25 cellular contexts compared by ENCODE assay signal in the genomic region with DNA sequence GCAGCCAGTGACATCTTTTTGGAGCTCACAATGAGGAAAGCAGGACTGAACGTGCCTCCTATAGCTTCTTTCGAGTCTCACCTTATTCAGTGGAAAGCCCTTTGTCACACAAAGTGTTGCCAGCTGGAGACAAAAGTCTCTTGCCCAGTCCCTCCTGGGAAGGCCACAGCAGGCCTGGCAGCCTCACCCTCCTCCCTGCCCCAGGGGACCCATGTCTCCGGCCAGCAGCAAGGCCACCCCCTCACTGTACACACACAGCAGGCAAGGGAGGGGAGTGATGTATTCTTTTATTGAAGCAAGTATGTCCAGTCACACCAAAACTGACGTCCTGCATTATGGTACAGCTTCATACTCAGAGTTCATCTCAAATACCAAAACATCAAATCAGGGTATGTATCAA. TPM values are rescaled to one million over a fixed set of nuclear protein-coding genes. Genes with fewer than 3 reads are reported as not detected.
DNase-seq lines count a peak whose midpoint lies in the region; ATAC-seq and TF ChIP-seq lines count a peak whose summit lies in the region.
"Had no signal": no experiment of that assay in that cellular context is flagged by ENCODE, and none has a peak within 500 bp of the region (broad histone marks: within the 10 kb centered on the region; RNA-seq: fewer than 3 reads in every experiment).

No MANE protein-coding gene starts in this region.

- H3K4me1 Mint-ChIP-seq in GM23338 (peaks cover 5% of the 10 kb centered on the region; the same call in 2 of the 3 replicates), osteocyte (ENCODE audit: unreplicated experiment) (peaks cover 10% of the 10 kb centered on the region)
- peaks cover 0 to 4% of the 10 kb centered on the region in 2 donors for H3K4me1 Mint-ChIP-seq in effector memory CD8-positive, alpha-beta T cell (ENCODE audit: low read depth in 2 of 2)

- H3K36me3 ChIP-seq in SK-N-SH (replicated peaks in 1 of 2; ENCODE audit: control insufficient read depth in 1 of 2, insufficient read depth in 2 of 2, low read length in 1 of 2): peaks cover 0 to 4% of the 10 kb centered on the region in 2 experiments
- H3K36me3 ChIP-seq in GM23338 (ENCODE audit: insufficient read depth): no peaks in the 10 kb centered on the region; the same call in 1 of the 2 replicates
- no peaks in the 10 kb centered on the region for H3K36me3 ChIP-seq in prostate gland
- peaks cover 0 to 12% (median 3%) of the 10 kb centered on the region in 4 donors for H3K36me3 ChIP-seq in stomach
- H3K36me3 ChIP-seq: MG63 had no signal

- 84% methylated on average over 4 of the region's 4 CpGs for WGBS in SK-N-SH (ENCODE audit: low lambda C conversion rate)
- WGBS in prostate gland: 45% methylated on average over 4 of the region's 4 CpGs
- 51 to 74% (median 56%) methylated on average over 3 to 4 of the region's 4 CpGs for WGBS in stomach, 5 donors

- H3K9me2 ChIP-seq in SK-N-SH (no peaks in the 10 kb centered on the region), GM23338 (ENCODE audit: insufficient read depth) (no peaks in the 10 kb centered on the region)

- TF ChIP-seq RAD21 in SK-N-SH (IDR thresholded peaks at IDR 0.05; ENCODE audit: low read length): no peak

- no peak overlapping the region for H3K4me2 ChIP-seq in SK-N-SH
- H3K4me2 ChIP-seq in GM23338: no peak overlapping the region

- peak; percentile 23 for DNase-seq in SK-N-SH
- DNase-seq in GM23338 (ENCODE audit: low spot score): no peak
- DNase-seq in effector memory CD8-positive, alpha-beta T cell: no peak
- no peak for DNase-seq in prostate gland (ENCODE audit: low spot score)
- DNase-seq in stomach: no peak
- DNase-seq in osteocyte (ENCODE audit: extremely low spot score, unreplicated experiment): no peak
- DNase-seq: activated CD8-positive, alpha-beta T cell treated with anti-CD3 and anti-CD28 coated beads, Interleukin-2, amount 10 ng/mL, durations not matched to agents 7 days and 5 days; activated naive CD4-positive, alpha-beta T cell treated with anti-CD3 and anti-CD28 coated beads for 36 hours; activated T-cell treated with anti-CD3 and anti-CD28 coated beads, Interleukin-2, amount 50 U/mL, for 48 hours; AML-193; amygdala; cortex of kidney; DMS153; HFFc6; mammary epithelial cell; MG63; NCI-H2081 treated with DMSO at 0.1 percent for 48 hours; nucleus accumbens; SHP77; spleen; stimulated activated CD4-positive, alpha-beta T cell treated with anti-CD3 and anti-CD28 coated beads, Interleukin-2, amount 100 ng/mL, for 48 hours; stimulated activated naive CD4-positive, alpha-beta T cell had no signal

- H3K27ac Mint-ChIP-seq in GM23338 (peak overlapping the region; percentile 75; the same call in 1 of the 2 replicates), osteocyte (ENCODE audit: unreplicated experiment) (no peak overlapping the region)
- peak overlapping the region; percentile 45 to 75 for H3K27ac Mint-ChIP-seq in effector memory CD8-positive, alpha-beta T cell
- H3K27ac Mint-ChIP-seq: activated naive CD4-positive, alpha-beta T cell treated with anti-CD3 and anti-CD28 coated beads for 36 hours; CD8-positive, alpha-beta T cell; HFFc6 had no signal

- H3K4me3 Mint-ChIP-seq in GM23338: no peak overlapping the region
- no peak overlapping the region for H3K4me3 Mint-ChIP-seq in effector memory CD8-positive, alpha-beta T cell
- no peak overlapping the region for H3K4me3 Mint-ChIP-seq in osteocyte (ENCODE audit: unreplicated experiment)
- H3K4me3 Mint-ChIP-seq: activated CD8-positive, alpha-beta T cell treated with anti-CD3 and anti-CD28 coated beads, Interleukin-2, amount 10 ng/mL, durations not matched to agents 7 days and 5 days; activated naive CD4-positive, alpha-beta T cell treated with anti-CD3 and anti-CD28 coated beads for 36 hours; CD8-positive, alpha-beta T cell; HFFc6 had no signal

- ATAC-seq in SK-N-SH treated with all-trans-retinoic acid at 6 μM for 48 hours (no peak), GM23338 (peak; percentile 13; the same call in 1 of the 3 replicates), HG02884 (IDR thresholded peaks at IDR 0.05; ENCODE audit: unreplicated experiment) (no peak)
- ATAC-seq in effector memory CD8-positive, alpha-beta T cell (replicated peaks): no peak
- ATAC-seq: activated CD8-positive, alpha-beta T cell treated with anti-CD3 and anti-CD28 coated beads, Interleukin-2, amount 10 ng/mL, durations not matched to agents 7 days and 5 days; CD8-positive, alpha-beta T cell had no signal

- no peak overlapping the region for H3K27ac ChIP-seq in SK-N-SH (ENCODE audit: low read depth in 2 of 2, low read length in 1 of 2)
- no peak overlapping the region for H3K27ac ChIP-seq in GM23338 (ENCODE audit: low read depth)
- peak overlapping the region; percentile 49 to 89 for H3K27ac ChIP-seq in prostate gland
- H3K27ac ChIP-seq in stomach: no peak overlapping the region
- H3K27ac ChIP-seq: spleen had no signal

- CTCF ChIA-PET in SK-N-SH (lab: Yijun Ruan, JAX): interaction anchor here (0.9 to 3.5 kb wide), 2 partner anchors 11 to 62 kb away, joined by 4 to 19 read pairs; no protein-coding TSS in a partner anchor

- H3K9me3 Mint-ChIP-seq in GM23338 (no peaks in the 10 kb centered on the region), osteocyte (ENCODE audit: unreplicated experiment) (no peaks in the 10 kb centered on the region)
- no peaks in the 10 kb centered on the region for H3K9me3 Mint-ChIP-seq in effector memory CD8-positive, alpha-beta T cell
- H3K9me3 Mint-ChIP-seq: activated naive CD4-positive, alpha-beta T cell treated with anti-CD3 and anti-CD28 coated beads for 36 hours; CD8-positive, alpha-beta T cell; HFFc6 had no signal

- H3K9ac ChIP-seq in SK-N-SH: no peak overlapping the region

- intact Hi-C loops in prostate gland (cut with DNase I) (no loop called here), stomach (cut with DNase I; ENCODE audit: low total_unique reads) (no loop called here)

- H3K9me3 ChIP-seq in SK-N-SH: no peaks in the 10 kb centered on the region
- no peaks in the 10 kb centered on the region for H3K9me3 ChIP-seq in prostate gland
- H3K9me3 ChIP-seq in stomach: no peaks in the 10 kb centered on the region
- H3K9me3 ChIP-seq: MG63, spleen had no signal

- H3K79me2 ChIP-seq in SK-N-SH (ENCODE audit: insufficient read depth): no peaks in the 10 kb centered on the region; the same call in 1 of the 2 replicates
- H3K79me2 ChIP-seq in GM23338 (replicated peaks; ENCODE audit: insufficient read depth): no peaks in the 10 kb centered on the region

- H3K4me1 ChIP-seq in SK-N-SH (ENCODE audit: control insufficient read depth in 1 of 2, insufficient read depth in 2 of 2, low read depth in 1 of 2, low read length in 1 of 2) (peaks cover 0 to 9% of the 10 kb centered on the region in 2 experiments; a peak in 3 of 4 replicates), GM23338 (ENCODE audit: insufficient read depth) (no peaks in the 10 kb centered on the region), prostate gland (replicated peaks) (peaks cover 10% of the 10 kb centered on the region), stomach (peaks cover 0 to 9% (median 0%) of the 10 kb centered on the region in 4 donors)
- H3K4me1 ChIP-seq: spleen had no signal

- H4K20me1 ChIP-seq in SK-N-SH (ENCODE audit: insufficient read depth): no peaks in the 10 kb centered on the region
- H4K20me1 ChIP-seq in GM23338 (replicated peaks; ENCODE audit: insufficient read depth): peaks cover 3% of the 10 kb centered on the region; the same call in 1 of the 2 replicates

- no peak for TF ChIP-seq EP300 in SK-N-SH (IDR thresholded peaks at IDR 0.05; ENCODE audit: borderline replicate concordance in 1 of 2, low read depth in 1 of 2, low read length in 1 of 2)
- no peak for TF ChIP-seq EP300 in stomach (IDR thresholded peaks at IDR 0.05)

- no peaks in the 10 kb centered on the region for H3K27me3 ChIP-seq in SK-N-SH (ENCODE audit: insufficient read depth)
- no peaks in the 10 kb centered on the region for H3K27me3 ChIP-seq in GM23338 (ENCODE audit: insufficient read depth)
- H3K27me3 ChIP-seq in prostate gland (replicated peaks; ENCODE audit: insufficient read depth): no peaks in the 10 kb centered on the region
- H3K27me3 ChIP-seq in stomach: peaks cover 0 to 2% (median 0%) of the 10 kb centered on the region in 3 donors
- H3K27me3 ChIP-seq: MG63, spleen had no signal

- H3K4me3 ChIP-seq in SK-N-SH (ENCODE audit: low read depth in 2 of 2, low read length in 1 of 2): no peak overlapping the region
- no peak overlapping the region for H3K4me3 ChIP-seq in GM23338
- no peak overlapping the region for H3K4me3 ChIP-seq in prostate gland
- H3K4me3 ChIP-seq in stomach: no peak overlapping the region
- H3K4me3 ChIP-seq: MG63, spleen had no signal

- H3K27me3 Mint-ChIP-seq in GM23338 (ENCODE audit: insufficient read depth, low read depth, poor library complexity) (peaks cover 18% of the 10 kb centered on the region), osteocyte (ENCODE audit: unreplicated experiment) (no peaks in the 10 kb centered on the region)
- H3K27me3 Mint-ChIP-seq in effector memory CD8-positive, alpha-beta T cell: no peaks in the 10 kb centered on the region

- H3K36me3 Mint-ChIP-seq in GM23338 (ENCODE audit: low read depth) (peaks cover 36% of the 10 kb centered on the region), osteocyte (ENCODE audit: unreplicated experiment) (peaks cover 3% of the 10 kb centered on the region)
- H3K36me3 Mint-ChIP-seq in effector memory CD8-positive, alpha-beta T cell (ENCODE audit: insufficient read depth): peaks cover 17% of the 10 kb centered on the region
- H3K36me3 Mint-ChIP-seq: CD8-positive, alpha-beta T cell had no signal

- no peak overlapping the region for H2AFZ ChIP-seq in SK-N-SH (ENCODE audit: low read depth)
- no peak overlapping the region for H2AFZ ChIP-seq in GM23338

- TF ChIP-seq CTCF in SK-N-SH (IDR thresholded peaks at IDR 0.05) (no peak), GM23338 (conservative IDR thresholded peaks at IDR 0.05; ENCODE audit: low read depth in 2 of 2) (no peak), prostate gland (IDR thresholded peaks at IDR 0.05) (no peak), stomach (IDR thresholded peaks at IDR 0.05) (no peak), osteocyte (IDR thresholded peaks at IDR 0.05) (no peak)

- POLR2A ChIA-PET in SK-N-SH (lab: Yijun Ruan, JAX): no interaction called here

- TF ChIP-seq POLR2A in prostate gland (IDR thresholded peaks at IDR 0.05) (no peak), stomach (IDR thresholded peaks at IDR 0.05) (no peak)

- peaks cover 8% of the 10 kb centered on the region for H3F3A ChIP-seq in SK-N-SH (replicated peaks; ENCODE audit: insufficient read depth)
- no peaks in the 10 kb centered on the region for H3F3A ChIP-seq in GM23338 (replicated peaks; ENCODE audit: low read depth)

TF ChIP-seq in GM23338, 12 proteins besides CTCF, POLR2A, EP300 and RAD21 (continues in another document):
- no peak for TF ChIP-seq CREB1 (CRISPR knock-in tag; IDR thresholded peaks at IDR 0.05; ENCODE audit: low read depth)

RNA-seq across cellular contexts. Expression of a gene that starts 56.0 kb away (rescaled TPM):
- polyA plus RNA-seq in SK-N-SH (2012; rRNA removed) (11.5 and 16.0 TPM in 2 replicates), GM23338 (2016; fragmentation: Nextera tagmentation; extraction: Ambion mirVana) (2.4 and 3.0 TPM in 2 replicates), stomach (10 to 100 TPM in 1 of 3 donors, 1 to 10 TPM in 2; 4.1 to 10.7 (median 6.7) TPM)
- 16.1 and 21.2 TPM in 2 replicates for polyA plus RNA-seq in SK-N-SH (2012; cell fraction: cytosol; rRNA removed)
- polyA plus RNA-seq in SK-N-SH (2012; cell fraction: nucleus; rRNA removed): 10.9 and 19.7 TPM in 2 replicates
- total RNA-seq in GM23338 (2014; rRNA removed; shearing (Covaris generic)): 3.7 and 4.6 TPM in 2 replicates
- total RNA-seq in prostate gland (10 to 100 TPM in 1 of 2 donors, 1 to 10 TPM in 1; 10.0 to 15.9 TPM), stomach (10 to 100 TPM in 2 of 5 donors, 1 to 10 TPM in 3; 2.0 to 30.1 (median 8.9) TPM), osteocyte (36.6 and 38.7 TPM in 2 replicates)

Comparison
In these comparisons a context has a peak if more than half of its experiments do, and no peak if none do; other contexts are left out.
1. H3K27ac ChIP-seq: peak in prostate gland (2 of 2); none in SK-N-SH (0 of 2), GM23338 (single experiment) and stomach (0 of 5).